ENCODE assay signal across 17 cellular contexts in genomic region chr22:17115927-17116326, GRCh38. TPM values are rescaled to one million over a fixed set of nuclear protein-coding genes. Genes with fewer than 3 reads are reported as not detected.
DNase-seq lines count a peak whose midpoint lies in the region; ATAC-seq and FAIRE-seq lines count a peak whose summit lies in the region.
"Had no signal": no experiment of that assay in that cellular context is flagged by ENCODE, and none has a peak within 500 bp of the region (broad histone marks: within the 10 kb centered on the region; RNA-seq: fewer than 3 reads in every experiment).

No MANE protein-coding gene starts in this region.

- no peaks in the 10 kb centered on the region for H3K9me3 Mint-ChIP-seq in activated CD4-positive, alpha-beta T cell treated with anti-CD3 and anti-CD28 coated beads for 36 hours (ENCODE audit: low read depth)
- no peaks in the 10 kb centered on the region for H3K9me3 Mint-ChIP-seq in activated naive CD8-positive, alpha-beta T cell (ENCODE audit: low read depth)
- H3K9me3 Mint-ChIP-seq in natural killer cell treated with Interleukin-12 subunit alpha and Interleukin-12 subunit beta and Interleukin-15 and Interleukin-18, amount 100 ng/mL, for 72 hours = no peaks in the 10 kb centered on the region

- no peak for ATAC-seq in activated CD4-positive, alpha-beta T cell treated with anti-CD3 and anti-CD28 coated beads for 36 hours
- no peak for ATAC-seq in natural killer cell treated with Interleukin-12 subunit alpha and Interleukin-12 subunit beta and Interleukin-15 and Interleukin-18, amount 100 ng/mL, for 72 hours
- ATAC-seq: A549, left ventricle myocardium superior, upper lobe of right lung had no signal

- peaks cover 4% of the 10 kb centered on the region for H3K27me3 Mint-ChIP-seq in activated CD4-positive, alpha-beta T cell treated with anti-CD3 and anti-CD28 coated beads for 36 hours
- H3K27me3 Mint-ChIP-seq in activated naive CD8-positive, alpha-beta T cell = no peaks in the 10 kb centered on the region
- H3K27me3 Mint-ChIP-seq in natural killer cell treated with Interleukin-12 subunit alpha and Interleukin-12 subunit beta and Interleukin-15 and Interleukin-18, amount 100 ng/mL, for 72 hours = peaks cover 0 to 5% of the 10 kb centered on the region in 2 donors

- no peak for DNase-seq in activated CD4-positive, alpha-beta T cell treated with anti-CD3 and anti-CD28 coated beads for 36 hours
- DNase-seq in activated CD4-positive, alpha-beta T cell treated with anti-CD3 and anti-CD28 coated beads for 4 hours = no peak
- DNase-seq in G401 (ENCODE audit: low spot score) (peak; percentile 43), epidermal melanocyte (ENCODE audit: insufficient read length, low spot score) (no peak), NCI-H2029 (lab: John Stamatoyannopoulos, UW) (no peak), frontal cortex (ENCODE audit: low spot score in 2 of 2) (no peak)
- no peak for DNase-seq in natural killer cell treated with Interleukin-12 subunit alpha and Interleukin-12 subunit beta and Interleukin-15 and Interleukin-18, amount 100 ng/mL, for 72 hours (ENCODE audit: low spot score)
- DNase-seq: activated CD8-positive, alpha-beta memory T cell treated with anti-CD3 and anti-CD28 coated beads, Interleukin-2, amount 50 U/mL, for 48 hours; colonic mucosa; erythroblast; left ventricle myocardium superior; NCI-H1092; NCI-H69; stimulated activated CD4-positive, alpha-beta T cell treated with anti-CD3 and anti-CD28 coated beads, Interleukin-4, amount 100 ng/mL, for 4 hours; upper lobe of right lung had no signal

- FAIRE-seq in frontal cortex (lab: Jason Lieb, UNC) = no peak
- FAIRE-seq: A549 had no signal

- peak overlapping the region; percentile 85 for H3K27ac Mint-ChIP-seq in activated CD4-positive, alpha-beta T cell treated with anti-CD3 and anti-CD28 coated beads for 36 hours
- H3K27ac Mint-ChIP-seq in activated naive CD8-positive, alpha-beta T cell = peak overlapping the region; percentile 78
- peak overlapping the region; percentile 32 to 41 for H3K27ac Mint-ChIP-seq in natural killer cell treated with Interleukin-12 subunit alpha and Interleukin-12 subunit beta and Interleukin-15 and Interleukin-18, amount 100 ng/mL, for 72 hours

- POLR2A ChIA-PET in activated CD4-positive, alpha-beta T cell treated with anti-CD3 and anti-CD28 coated beads for 36 hours (lab: Charles Lee) = no interaction called here

- CTCF ChIA-PET in activated CD4-positive, alpha-beta T cell treated with anti-CD3 and anti-CD28 coated beads for 36 hours (lab: Charles Lee) = interaction anchor here (0.6 to 1.8 kb wide), 7 partner anchors 8 to 386 kb away, joined by 3 to 9 read pairs (median 4); no protein-coding TSS in a partner anchor

- intact Hi-C loops in activated CD4-positive, alpha-beta T cell treated with anti-CD3 and anti-CD28 coated beads for 36 hours (cut with DNase I, micrococcal nuclease) = loop anchor here in 1 of 2 experiments (5.0 kb wide), 1 partner anchor 106 kb away; no protein-coding TSS in a partner anchor

- peaks cover under 1% of the 10 kb centered on the region for H3K36me3 Mint-ChIP-seq in activated CD4-positive, alpha-beta T cell treated with anti-CD3 and anti-CD28 coated beads for 36 hours (ENCODE audit: low read depth)
- H3K36me3 Mint-ChIP-seq in activated naive CD8-positive, alpha-beta T cell = no peaks in the 10 kb centered on the region
- no peaks in the 10 kb centered on the region for H3K36me3 Mint-ChIP-seq in natural killer cell treated with Interleukin-12 subunit alpha and Interleukin-12 subunit beta and Interleukin-15 and Interleukin-18, amount 100 ng/mL, for 72 hours

- peaks cover 51% of the 10 kb centered on the region for H3K4me1 Mint-ChIP-seq in activated CD4-positive, alpha-beta T cell treated with anti-CD3 and anti-CD28 coated beads for 36 hours
- H3K4me1 Mint-ChIP-seq in activated naive CD8-positive, alpha-beta T cell (ENCODE audit: low read depth) = peaks cover 74% of the 10 kb centered on the region
- H3K4me1 Mint-ChIP-seq in natural killer cell treated with Interleukin-12 subunit alpha and Interleukin-12 subunit beta and Interleukin-15 and Interleukin-18, amount 100 ng/mL, for 72 hours (ENCODE audit: low read depth in 2 of 2) = peaks cover 41 to 45% of the 10 kb centered on the region in 2 donors

- in situ Hi-C loops in G401 (cut with HindIII; ENCODE audit: low sequenced_read_pairs) = no loop called here

- H3K4me3 Mint-ChIP-seq in activated CD4-positive, alpha-beta T cell treated with anti-CD3 and anti-CD28 coated beads for 36 hours = no peak overlapping the region
- peak overlapping the region; percentile 80 for H3K4me3 Mint-ChIP-seq in activated naive CD8-positive, alpha-beta T cell
- peak overlapping the region; percentile 62 for H3K4me3 Mint-ChIP-seq in natural killer cell treated with Interleukin-12 subunit alpha and Interleukin-12 subunit beta and Interleukin-15 and Interleukin-18, amount 100 ng/mL, for 72 hours

RNA-seq across cellular contexts. Expression of gene TMEM121B, which starts 5.2 kb away (rescaled TPM):
- under 1 TPM; 0.14 to 0.19 TPM for total RNA-seq in activated CD4-positive, alpha-beta T cell treated with anti-CD3 and anti-CD28 coated beads for 36 hours
- total RNA-seq in G401 (2014; rRNA removed; shearing (Covaris generic)) = 0.74 and 0.75 TPM in 2 replicates
- total RNA-seq in natural killer cell treated with Interleukin-12 subunit alpha and Interleukin-12 subunit beta and Interleukin-15 and Interleukin-18, amount 100 ng/mL, for 72 hours = under 1 TPM; 0.14 to 0.31 TPM
- 9.4 TPM for total RNA-seq in frontal cortex

RNA-seq across cellular contexts. Expression of gene IL17RA, which starts 31.1 kb away (rescaled TPM):
- 10 to 100 TPM; 13.1 to 13.3 TPM for total RNA-seq in activated CD4-positive, alpha-beta T cell treated with anti-CD3 and anti-CD28 coated beads for 36 hours
- 7.3 TPM in 2 replicates for total RNA-seq in G401 (2014; rRNA removed; shearing (Covaris generic))
- total RNA-seq in natural killer cell treated with Interleukin-12 subunit alpha and Interleukin-12 subunit beta and Interleukin-15 and Interleukin-18, amount 100 ng/mL, for 72 hours = 10 to 100 TPM; 26.5 to 70.5 TPM
- total RNA-seq in frontal cortex = 2.0 TPM

RNA-seq across cellular contexts. Expression of gene HDHD5, which starts 43.1 kb away (rescaled TPM):
- total RNA-seq in activated CD4-positive, alpha-beta T cell treated with anti-CD3 and anti-CD28 coated beads for 36 hours = 10 to 100 TPM; 51.6 to 69.0 TPM
- total RNA-seq in G401 (2014; rRNA removed; shearing (Covaris generic)) = 163 and 164 TPM in 2 replicates
- 10 to 100 TPM; 29.6 to 32.7 TPM for total RNA-seq in natural killer cell treated with Interleukin-12 subunit alpha and Interleukin-12 subunit beta and Interleukin-15 and Interleukin-18, amount 100 ng/mL, for 72 hours
- 33.0 TPM for total RNA-seq in frontal cortex
